15 cellular contexts compared by ENCODE assay signal in genomic region chr9:128792978-128793686, GRCh38.
"Had no signal": no experiment of that assay in that cellular context is flagged by ENCODE, and none has a peak within 500 bp of the region (broad histone marks: within the 10 kb centered on the region; RNA-seq: fewer than 3 reads in every experiment).

No MANE protein-coding gene starts in this region.

- FAIRE-seq: keratinocyte had no signal

- H3K36me3 Mint-ChIP-seq: type B pancreatic cell had no signal

- H3K9me3 Mint-ChIP-seq: activated T-helper 1 cell treated with anti-CD3 and anti-CD28 coated beads, Interleukin-12 subunit alpha, Interleukin-12 subunit beta, Interleukin-2, Interleukin-4 antibody, amounts not matched to agents 30 ng/mL and 10 ng/mL and 1 ng/mL, durations not matched to agents 14 hours and 24 hours and 36 hours; type B pancreatic cell; WTC11 had no signal

- H3K27me3 Mint-ChIP-seq: progenitor cell of endocrine pancreas, type B pancreatic cell had no signal

- DNase-seq: activated CD4-positive, alpha-beta T cell treated with anti-CD3 and anti-CD28 coated beads for 4 hours; activated CD8-positive, alpha-beta memory T cell treated with anti-CD3 and anti-CD28 coated beads, Interleukin-2, amount 50 U/mL, for 4 hours; dermis blood vessel endothelial cell; foreskin melanocyte; head of caudate nucleus; midbrain; stimulated activated CD4-positive, alpha-beta T cell treated with anti-CD3 and anti-CD28 coated beads, Interleukin-2, amount 100 ng/mL, for 24 hours; SW 1271; testis had no signal

- H3K27me3 ChIP-seq: cardiac muscle cell, testis had no signal

- H3K4me3 ChIP-seq: cardiac muscle cell, testis had no signal

- H3K27ac ChIP-seq: cardiac muscle cell, testis had no signal

- H3K4me3 Mint-ChIP-seq: activated T-helper 1 cell treated with anti-CD3 and anti-CD28 coated beads, Interleukin-12 subunit alpha, Interleukin-12 subunit beta, Interleukin-2, Interleukin-4 antibody, amounts not matched to agents 30 ng/mL and 10 ng/mL and 1 ng/mL, durations not matched to agents 14 hours and 24 hours and 36 hours; type B pancreatic cell; WTC11 had no signal

- H3K9me3 ChIP-seq: testis had no signal

- ATAC-seq: WTC11 had no signal

- H3K27ac Mint-ChIP-seq: activated T-helper 1 cell treated with anti-CD3 and anti-CD28 coated beads, Interleukin-12 subunit alpha, Interleukin-12 subunit beta, Interleukin-2, Interleukin-4 antibody, amounts not matched to agents 30 ng/mL and 10 ng/mL and 1 ng/mL, durations not matched to agents 14 hours and 24 hours and 36 hours; progenitor cell of endocrine pancreas; type B pancreatic cell; WTC11 had no signal
